ENCODE assay signal across 2 cellular contexts in the genomic region with DNA sequence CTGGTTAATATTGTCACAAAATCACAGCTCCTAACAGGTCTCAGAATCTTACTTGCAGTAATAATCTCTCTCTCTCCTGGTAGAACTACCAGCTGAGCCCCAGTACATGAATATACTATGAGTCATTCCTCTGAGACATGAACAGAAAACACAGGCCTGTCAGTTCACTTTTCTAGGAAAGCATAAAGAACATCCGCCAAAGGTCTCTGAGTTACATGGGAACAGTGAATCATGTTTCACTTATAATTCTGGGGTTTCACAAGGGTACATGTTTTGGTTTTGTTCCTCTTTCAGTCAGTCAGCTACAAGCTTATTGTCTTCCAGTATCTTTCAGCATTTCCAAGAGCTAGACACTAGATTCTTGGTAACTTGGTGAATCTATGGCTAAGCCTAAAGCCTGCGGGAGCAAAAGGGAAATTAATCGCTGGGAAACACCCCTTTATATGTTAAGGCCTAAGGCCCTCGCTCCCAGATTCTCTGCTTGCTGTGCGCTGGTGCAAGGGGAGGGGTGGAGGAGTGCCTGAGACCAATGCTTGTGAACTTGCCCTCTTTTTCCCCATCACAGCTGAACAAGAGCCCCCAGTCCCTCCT.
TF ChIP-seq lines count a peak whose summit lies in the region.

No MANE protein-coding gene starts in this region.

TF ChIP-seq in GM12891, 5 proteins besides CTCF, POLR2A, EP300 and RAD21:
- TF ChIP-seq PAX5 (IDR thresholded peaks at IDR 0.05; ENCODE audit: insufficient read depth, low read length, severe bottlenecking) (no peak), SPI1 (IDR thresholded peaks at IDR 0.05; ENCODE audit: low read depth, low read length) (peak; percentile 39; the same call in 1 of the 2 replicates)

TF ChIP-seq in GM23338, 12 proteins besides CTCF, POLR2A, EP300 and RAD21:
- TF ChIP-seq ZNF114 (CRISPR knock-in tag; IDR thresholded peaks at IDR 0.05), result no peak
- TF ChIP-seq, protein P1, sequence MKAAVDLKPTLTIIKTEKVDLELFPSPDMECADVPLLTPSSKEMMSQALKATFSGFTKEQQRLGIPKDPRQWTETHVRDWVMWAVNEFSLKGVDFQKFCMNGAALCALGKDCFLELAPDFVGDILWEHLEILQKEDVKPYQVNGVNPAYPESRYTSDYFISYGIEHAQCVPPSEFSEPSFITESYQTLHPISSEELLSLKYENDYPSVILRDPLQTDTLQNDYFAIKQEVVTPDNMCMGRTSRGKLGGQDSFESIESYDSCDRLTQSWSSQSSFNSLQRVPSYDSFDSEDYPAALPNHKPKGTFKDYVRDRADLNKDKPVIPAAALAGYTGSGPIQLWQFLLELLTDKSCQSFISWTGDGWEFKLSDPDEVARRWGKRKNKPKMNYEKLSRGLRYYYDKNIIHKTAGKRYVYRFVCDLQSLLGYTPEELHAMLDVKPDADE (IDR thresholded peaks at IDR 0.05), result no peak
